Comparison of ENCODE assay signal across 26 cellular contexts in genomic region chr3:31668258-31668657, GRCh38.
A peak's percentile ranks its signal among the peaks of the same experiment; 100 is the strongest.
DNase-seq lines count a peak whose midpoint lies in the region; ATAC-seq and TF ChIP-seq lines count a peak whose summit lies in the region.
"Had no signal": no experiment of that assay in that cellular context is flagged by ENCODE, and none has a peak within 500 bp of the region (broad histone marks: within the 10 kb centered on the region; RNA-seq: fewer than 3 reads in every experiment).

No MANE protein-coding gene starts in this region.

- CTCF ChIA-PET in PC-3 (lab: Charles Lee): no interaction called here

- no peaks in the 10 kb centered on the region for H3K9me3 ChIP-seq in PC-3 (ENCODE audit: low read length)
- no peaks in the 10 kb centered on the region for H3K9me3 ChIP-seq in right lobe of liver
- no peaks in the 10 kb centered on the region for H3K9me3 ChIP-seq in T-helper 17 cell (ENCODE audit: control insufficient read depth, low read length, poor library complexity, severe bottlenecking)
- no peaks in the 10 kb centered on the region for H3K9me3 ChIP-seq in BE2C
- H3K9me3 ChIP-seq: esophagus muscularis mucosa, heart right ventricle, SJSA1, upper lobe of left lung had no signal

- no peak overlapping the region for H3K4me3 Mint-ChIP-seq in T-helper 17 cell
- H3K4me3 Mint-ChIP-seq: activated CD4-positive, alpha-beta T cell treated with anti-CD3 and anti-CD28 coated beads, Interleukin-2, amount 10 ng/mL, durations not matched to agents 7 days and 5 days; activated T-cell treated with anti-CD3 and anti-CD28 coated beads, Interleukin-2, amount 50 U/mL, for 72 hours; effector memory CD8-positive, alpha-beta T cell; nephron; stimulated activated memory B cell treated with anti-CD40 and anti-IgM and Interleukin-4, amounts not matched to agents 10 μg/mL and 1 μg/mL and 100 μg/mL, for 72 hours had no signal

- H3K27me3 ChIP-seq in HL-60 (ENCODE audit: insufficient read depth, poor library complexity, severe bottlenecking) (no peaks in the 10 kb centered on the region), PC-3 (ENCODE audit: low read length) (no peaks in the 10 kb centered on the region), right lobe of liver (no peaks in the 10 kb centered on the region), BE2C (no peaks in the 10 kb centered on the region; the same call in 1 of the 2 replicates)
- H3K27me3 ChIP-seq: esophagus muscularis mucosa, heart right ventricle, SJSA1, upper lobe of left lung had no signal

- H3K27me3 Mint-ChIP-seq in T-helper 17 cell: peaks cover 14% of the 10 kb centered on the region
- H3K27me3 Mint-ChIP-seq: activated CD4-positive, alpha-beta T cell treated with anti-CD3 and anti-CD28 coated beads, Interleukin-2, amount 10 ng/mL, durations not matched to agents 7 days and 5 days; stimulated activated memory B cell treated with anti-CD40 and anti-IgM and Interleukin-4, amounts not matched to agents 10 μg/mL and 1 μg/mL and 100 μg/mL, for 72 hours had no signal

- BruUV-seq in PC-3 (replicated peaks; lab: Mats Ljungman, UMichigan): no TSS peak

- H3K79me2 ChIP-seq in PC-3 (ENCODE audit: low read length): no peaks in the 10 kb centered on the region

- H2AFZ ChIP-seq in PC-3 (ENCODE audit: low read length): no peak overlapping the region

- TF ChIP-seq CTCF in HL-60 (IDR thresholded peaks at IDR 0.05; ENCODE audit: insufficient read depth, low read length): no peak
- TF ChIP-seq CTCF in PC-3 (conservative IDR thresholded peaks at IDR 0.05; ENCODE audit: low read depth, low read length): no peak
- no peak for TF ChIP-seq CTCF in right lobe of liver (IDR thresholded peaks at IDR 0.05)
- no peak for TF ChIP-seq CTCF in BE2C (IDR thresholded peaks at IDR 0.05; ENCODE audit: low read depth, low read length)

- H3K36me3 ChIP-seq in PC-3 (ENCODE audit: low read depth, low read length) (no peaks in the 10 kb centered on the region), right lobe of liver (no peaks in the 10 kb centered on the region), BE2C (no peaks in the 10 kb centered on the region)
- H3K36me3 ChIP-seq: SJSA1, upper lobe of left lung had no signal

- H3K36me3 Mint-ChIP-seq in T-helper 17 cell (ENCODE audit: low read depth): peaks cover 2% of the 10 kb centered on the region

- ATAC-seq in PC-3 (no peak), right lobe of liver (peak; percentile 38 to 83 (median 58)), T-helper 17 cell (no peak)
- ATAC-seq: effector memory CD8-positive, alpha-beta T cell; heart right ventricle; Panc1; stimulated activated memory B cell treated with anti-CD40 and anti-IgM and Interleukin-4, amounts not matched to agents 10 μg/mL and 1 μg/mL and 100 μg/mL, for 72 hours had no signal

- no peak for TF ChIP-seq POLR2A in right lobe of liver (IDR thresholded peaks at IDR 0.05)

- POLR2A ChIA-PET in PC-3 (lab: Charles Lee; ENCODE audit: unreplicated experiment): no interaction called here

- 51% methylated on average over 4 of the region's 4 CpGs for WGBS in right lobe of liver (ENCODE audit: insufficient coverage, low coverage, low lambda C conversion rate, missing lambda C conversion rate)

- no peak overlapping the region for H3K4me2 ChIP-seq in PC-3 (ENCODE audit: low read length)

- no peak overlapping the region for H3K27ac Mint-ChIP-seq in T-helper 17 cell
- H3K27ac Mint-ChIP-seq: activated CD4-positive, alpha-beta T cell treated with anti-CD3 and anti-CD28 coated beads, Interleukin-2, amount 10 ng/mL, durations not matched to agents 7 days and 5 days; effector memory CD8-positive, alpha-beta T cell; nephron had no signal

- H3K9me2 ChIP-seq in PC-3 (replicated peaks; ENCODE audit: low read length): no peaks in the 10 kb centered on the region

- intact Hi-C loops in PC-3 (cut with micrococcal nuclease): no loop called here
- intact Hi-C loops in right lobe of liver (cut with DNase I): no loop called here

- H3K9ac ChIP-seq in PC-3 (ENCODE audit: low read length): no peak overlapping the region

- H3K4me1 Mint-ChIP-seq in T-helper 17 cell: no peaks in the 10 kb centered on the region
- H3K4me1 Mint-ChIP-seq: activated CD4-positive, alpha-beta T cell treated with anti-CD3 and anti-CD28 coated beads, Interleukin-2, amount 10 ng/mL, durations not matched to agents 7 days and 5 days; stimulated activated memory B cell treated with anti-CD40 and anti-IgM and Interleukin-4, amounts not matched to agents 10 μg/mL and 1 μg/mL and 100 μg/mL, for 72 hours had no signal

- no peaks in the 10 kb centered on the region for H4K20me1 ChIP-seq in PC-3 (ENCODE audit: low read length)

- DNase-seq in HL-60 (ENCODE audit: low read depth in 1 of 2, low spot score in 1 of 2) (peak; percentile 20 to 68), PC-3 (peak; percentile 32), epithelial cell of prostate (ENCODE audit: low read depth, low spot score) (peak; percentile 77), right lobe of liver (no peak), AG08395 (ENCODE audit: low spot score) (no peak), T-helper 17 cell (no peak), BE2C (no peak)
- DNase-seq: activated CD4-positive, alpha-beta T cell treated with anti-CD3 and anti-CD28 coated beads, Interleukin-2, amount 10 ng/mL, durations not matched to agents 7 days and 5 days; activated naive CD4-positive, alpha-beta T cell treated with Interleukin-2 at 50 U/mL for 16 hours; activated T-cell treated with anti-CD3 and anti-CD28 coated beads, Interleukin-2, amount 50 U/mL, for 72 hours; central memory CD4-positive, alpha-beta T cell; effector memory CD8-positive, alpha-beta T cell; HCEC 1CT; heart right ventricle; NCI-H1105 treated with DMSO at 0.1 percent for 48 hours; NCI-H187 treated with DMSO at 0.1 percent for 48 hours; NCI-H524 treated with DMSO at 0.1 percent for 48 hours; NK-92 treated with Interleukin-12 subunit alpha and Interleukin-12 subunit beta, amount 100 ng/mL, for 24 hours; T1000; upper lobe of left lung had no signal

- H3F3A ChIP-seq in PC-3 (ENCODE audit: low read length, unreplicated experiment): no peaks in the 10 kb centered on the region

- H3K27ac ChIP-seq in HL-60 (replicated peaks): peak overlapping the region; percentile 25; the same call in 1 of the 2 replicates
- no peak overlapping the region for H3K27ac ChIP-seq in PC-3 (ENCODE audit: low read length)
- H3K27ac ChIP-seq in epithelial cell of prostate: peak overlapping the region; percentile 72
- H3K27ac ChIP-seq in right lobe of liver: no peak overlapping the region
- H3K27ac ChIP-seq: C4-2B, esophagus muscularis mucosa, heart right ventricle, SJSA1, upper lobe of left lung had no signal

- no peak overlapping the region for H3K4me3 ChIP-seq in HL-60 (replicated peaks; ENCODE audit: insufficient read depth, low read length)
- H3K4me3 ChIP-seq in PC-3 (ENCODE audit: low read length): no peak overlapping the region
- no peak overlapping the region for H3K4me3 ChIP-seq in right lobe of liver
- H3K4me3 ChIP-seq in BE2C (ENCODE audit: low read depth, low read length): no peak overlapping the region
- H3K4me3 ChIP-seq: esophagus muscularis mucosa, heart right ventricle, SJSA1, upper lobe of left lung had no signal

- H3K4me1 ChIP-seq in PC-3 (ENCODE audit: insufficient read depth, low read length): no peaks in the 10 kb centered on the region
- H3K4me1 ChIP-seq in right lobe of liver: no peaks in the 10 kb centered on the region
- H3K4me1 ChIP-seq in BE2C: no peaks in the 10 kb centered on the region
- H3K4me1 ChIP-seq: SJSA1 had no signal

Comparison
In these comparisons a context has a peak if more than half of its experiments do, and no peak if none do; other contexts are left out.
1. DNase-seq: peak in HL-60 (2 of 2), PC-3 (single experiment) and epithelial cell of prostate (single experiment); none in right lobe of liver (0 of 3), AG08395 (single experiment), T-helper 17 cell (0 of 3) and BE2C (single experiment).
2. H3K27ac ChIP-seq: peak in HL-60 (single experiment) and epithelial cell of prostate (single experiment); none in PC-3 (single experiment) and right lobe of liver (0 of 3).
3. ATAC-seq: peak in right lobe of liver (4 of 4); none in PC-3 (single experiment) and T-helper 17 cell (single experiment).